In genomic region chr2:63544017-63544627, GRCh38 we compare ENCODE assay signal across 8 cellular contexts. TPM values are rescaled to one million over a fixed set of nuclear protein-coding genes. Genes with fewer than 3 reads are reported as not detected.
A peak's percentile ranks its signal among the peaks of the same experiment; 100 is the strongest.
DNase-seq lines count a peak whose midpoint lies in the region; ATAC-seq and TF ChIP-seq lines count a peak whose summit lies in the region.

No MANE protein-coding gene starts in this region.

- no peak overlapping the region for H3K4me3 ChIP-seq in AG09309 (ENCODE audit: control insufficient read depth, low read depth, low read length)

- H3K4me1 ChIP-seq in foreskin keratinocyte = peaks cover 5% of the 10 kb centered on the region

- no peaks in the 10 kb centered on the region for H3K27me3 ChIP-seq in foreskin keratinocyte

- TF ChIP-seq CTCF in AG09309 (IDR thresholded peaks at IDR 0.05; ENCODE audit: control insufficient read depth, insufficient read depth, low read depth, low read length, missing control alignments) (peak; percentile 47), GM20000 (IDR thresholded peaks at IDR 0.05; ENCODE audit: extremely low read depth, missing control alignments) (peak; percentile 22), foreskin keratinocyte (conservative IDR thresholded peaks at IDR 0.05) (peak; percentile 80)

- ATAC-seq in foreskin keratinocyte (no peak), HG02798 (IDR thresholded peaks at IDR 0.05; ENCODE audit: poor library complexity, unreplicated experiment) (no peak), HG03521 (IDR thresholded peaks at IDR 0.05; ENCODE audit: unreplicated experiment) (no peak), HG03095 (IDR thresholded peaks at IDR 0.05; ENCODE audit: unreplicated experiment) (no peak)

- H3K27ac ChIP-seq in foreskin keratinocyte = no peak overlapping the region

- DNase-seq in AG09309 (ENCODE audit: low read depth) (no peak), GM20000 (ENCODE audit: low spot score) (peak; percentile 36), RPMI7951 (ENCODE audit: low read depth) (peak; percentile 11), foreskin keratinocyte (no peak)
- no peak for DNase-seq in activated CD4-positive, alpha-beta T cell treated with anti-CD3 and anti-CD28 coated beads, Interleukin-2, amount 50 U/mL, for 48 hours

RNA-seq across cellular contexts. Expression of gene WDPCP, which starts 44.2 kb away (rescaled TPM):
- 6.1 and 11.8 TPM in 2 replicates for total RNA-seq in RPMI7951 (2014; rRNA removed; shearing (Covaris generic))
- 3.4 and 3.7 TPM in 2 replicates for total RNA-seq in foreskin keratinocyte
- polyA plus RNA-seq in foreskin keratinocyte = 0.69 and 1.6 TPM in 2 replicates

RNA-seq across cellular contexts. Expression of gene MDH1, which starts 44.6 kb away (rescaled TPM):
- 343 and 387 TPM in 2 replicates for total RNA-seq in RPMI7951 (2014; rRNA removed; shearing (Covaris generic))
- 235 and 257 TPM in 2 replicates for total RNA-seq in foreskin keratinocyte
- polyA plus RNA-seq in foreskin keratinocyte = 208 and 249 TPM in 2 replicates

Comparison
In these comparisons a context has a peak if more than half of its experiments do, and no peak if none do; other contexts are left out.
1. DNase-seq: peak in GM20000 (single experiment) and RPMI7951 (single experiment); none in AG09309 (single experiment), foreskin keratinocyte (0 of 2) and activated CD4-positive, alpha-beta T cell treated with anti-CD3 and anti-CD28 coated beads, Interleukin-2, amount 50 U/mL, for 48 hours (0 of 2).
2. CTCF ChIP-seq: peak in every context shown above with its lines; median percentile 80 in foreskin keratinocyte; 47 in AG09309; 22 in GM20000.